In the genomic region with DNA sequence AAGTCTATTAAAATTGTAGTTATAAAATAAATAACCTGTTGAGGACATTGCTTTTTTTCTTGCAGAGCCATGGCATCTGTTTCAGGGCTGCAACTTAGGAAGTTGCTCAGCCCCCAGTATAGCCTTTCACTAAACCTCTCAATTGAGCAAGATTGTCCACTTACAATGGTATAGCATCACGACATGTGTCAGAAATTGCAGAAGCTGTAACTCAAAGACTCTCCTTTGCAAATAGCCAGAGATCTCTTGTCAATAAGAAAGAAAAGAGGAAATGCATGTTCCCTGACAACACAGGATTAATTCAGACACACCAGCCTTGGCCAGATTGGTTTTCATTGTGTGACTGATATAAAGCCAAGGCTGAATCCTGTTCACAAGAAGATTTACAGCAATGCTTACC, we compare ENCODE assay signal across 15 cellular contexts. TPM values are rescaled to one million over a fixed set of nuclear protein-coding genes. Genes with fewer than 3 reads are reported as not detected.
"Had no signal": no experiment of that assay in that cellular context is flagged by ENCODE, and none has a peak within 500 bp of the region (broad histone marks: within the 10 kb centered on the region; RNA-seq: fewer than 3 reads in every experiment).

No MANE protein-coding gene starts in this region.

- H3K4me3 ChIP-seq: coronary artery, esophagus muscularis mucosa, left lung, pancreas, suprapubic skin had no signal

- DNase-seq: activated CD4-positive, alpha-beta T cell treated with anti-CD3 and anti-CD28 coated beads, Interleukin-2, amount 50 U/mL, for 4 hours; activated CD4-positive, CD25-positive, alpha-beta regulatory T cell treated with anti-CD3 and anti-CD28 coated beads, Interleukin-2, amount 50 U/mL, for 72 hours; activated naive CD4-positive, alpha-beta T cell; activated naive CD8-positive, alpha-beta T cell treated with anti-CD3 and anti-CD28 coated beads, Interleukin-2, amount 10 ng/mL, durations not matched to agents 7 days and 5 days; activated T-cell treated with anti-CD3 and anti-CD28 coated beads for 4 hours; central memory CD4-positive, alpha-beta T cell; hippocampal formation; left lung; naive B cell; pancreas had no signal

- ATAC-seq: left lung, sciatic nerve had no signal

RNA-seq across cellular contexts. Expression of a gene that starts 38.7 kb away (rescaled TPM):
- total RNA-seq: fibroblast of villous mesenchyme had no signal
